25 cellular contexts compared by ENCODE assay signal in the genomic region with DNA sequence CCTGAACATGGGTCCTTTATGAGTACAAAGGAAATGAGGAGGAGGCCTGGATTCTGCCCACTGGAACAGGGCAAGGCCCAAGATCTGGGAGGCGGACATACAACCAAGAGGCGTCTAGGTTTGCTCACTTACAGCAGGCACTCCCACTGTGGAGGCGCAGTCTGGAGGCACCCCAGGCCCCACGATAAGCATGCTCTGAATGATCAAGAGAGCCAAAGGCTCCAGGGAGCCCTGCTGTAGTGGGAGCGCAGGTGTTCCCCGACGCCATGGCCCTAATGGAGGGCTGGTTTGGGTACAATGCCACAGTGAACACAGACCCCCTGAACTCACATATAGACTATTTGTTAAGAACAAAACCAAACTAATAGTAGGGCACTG.
DNase-seq lines count a peak whose midpoint lies in the region; ATAC-seq, FAIRE-seq and TF ChIP-seq lines count a peak whose summit lies in the region.
"Had no signal": no experiment of that assay in that cellular context is flagged by ENCODE, and none has a peak within 500 bp of the region (broad histone marks: within the 10 kb centered on the region; RNA-seq: fewer than 3 reads in every experiment).

No MANE protein-coding gene starts in this region.

- no peak for TF ChIP-seq EP300 in sigmoid colon (IDR thresholded peaks at IDR 0.05)

- no peak overlapping the region for H3K4me3 ChIP-seq in right atrium auricular region
- H3K4me3 ChIP-seq in kidney (ENCODE audit: low read length in 2 of 2) = no peak overlapping the region
- no peak overlapping the region for H3K4me3 ChIP-seq in sigmoid colon
- H3K4me3 ChIP-seq: hepatocyte, left ventricle myocardium inferior had no signal

- WGBS in sigmoid colon, 2 donors = 98% methylated on average over 7 of the region's 7 CpGs

- H3K27ac ChIP-seq in right atrium auricular region = no peak overlapping the region
- H3K27ac ChIP-seq in kidney (ENCODE audit: low read depth in 2 of 2, low read length in 2 of 2) = no peak overlapping the region
- H3K27ac ChIP-seq in sigmoid colon = no peak overlapping the region
- H3K27ac ChIP-seq: hepatocyte had no signal

- peak overlapping the region; percentile 66 for H3K27ac Mint-ChIP-seq in activated B cell treated with CpG ODN at 0.5 μM for 24 hours
- H3K27ac Mint-ChIP-seq in stimulated activated naive B cell treated with anti-CD40 and anti-IgM and Interleukin-4, amounts not matched to agents 10 μg/mL and 1 μg/mL and 100 μg/mL, for 72 hours = peak overlapping the region; percentile 86
- H3K27ac Mint-ChIP-seq: mesothelial cell of epicardium had no signal

- no peak for FAIRE-seq in kidney (lab: Jason Lieb, UNC)
- FAIRE-seq: GM12892 had no signal

- POLR2A ChIA-PET in activated B cell treated with CpG ODN at 0.5 μM for 24 hours (lab: Charles Lee) = no interaction called here

- no peaks in the 10 kb centered on the region for H3K27me3 ChIP-seq in right atrium auricular region
- no peaks in the 10 kb centered on the region for H3K27me3 ChIP-seq in sigmoid colon
- H3K27me3 ChIP-seq: hepatocyte had no signal

- no peak for TF ChIP-seq CTCF in right atrium auricular region (IDR thresholded peaks at IDR 0.05)
- no peak for TF ChIP-seq CTCF in activated B cell treated with CpG ODN at 0.5 μM for 24 hours (IDR thresholded peaks at IDR 0.05)
- no peak for TF ChIP-seq CTCF in kidney (IDR thresholded peaks at IDR 0.05; ENCODE audit: borderline replicate concordance, extremely low read depth, insufficient read depth)
- no peak for TF ChIP-seq CTCF in sigmoid colon (IDR thresholded peaks at IDR 0.05)

- H3K27me3 Mint-ChIP-seq in activated B cell treated with CpG ODN at 0.5 μM for 24 hours = no peaks in the 10 kb centered on the region
- H3K27me3 Mint-ChIP-seq in stimulated activated naive B cell treated with anti-CD40 and anti-IgM and Interleukin-4, amounts not matched to agents 10 μg/mL and 1 μg/mL and 100 μg/mL, for 72 hours = no peaks in the 10 kb centered on the region

- TF ChIP-seq POLR2A in sigmoid colon (IDR thresholded peaks at IDR 0.05) = no peak

- no peaks in the 10 kb centered on the region for H3K36me3 ChIP-seq in right atrium auricular region
- H3K36me3 ChIP-seq in kidney (ENCODE audit: control insufficient read depth in 1 of 2, insufficient read depth in 2 of 2, low read length in 2 of 2) = peaks cover 0 to 2% of the 10 kb centered on the region in 2 donors
- peaks cover 0 to 6% (median 0%) of the 10 kb centered on the region in 4 donors for H3K36me3 ChIP-seq in sigmoid colon
- H3K36me3 ChIP-seq: left ventricle myocardium inferior had no signal

- CTCF ChIA-PET in activated B cell treated with CpG ODN at 0.5 μM for 24 hours (lab: Charles Lee) = no interaction called here

- H3K9me3 Mint-ChIP-seq in activated B cell treated with CpG ODN at 0.5 μM for 24 hours = no peaks in the 10 kb centered on the region
- H3K9me3 Mint-ChIP-seq in stimulated activated naive B cell treated with anti-CD40 and anti-IgM and Interleukin-4, amounts not matched to agents 10 μg/mL and 1 μg/mL and 100 μg/mL, for 72 hours = no peaks in the 10 kb centered on the region
- H3K9me3 Mint-ChIP-seq: mesothelial cell of epicardium, nephron had no signal

- H3K9ac ChIP-seq in kidney (ENCODE audit: low read length in 2 of 2) = no peak overlapping the region

- H3K4me1 ChIP-seq in right atrium auricular region = peaks cover 0 to 58% of the 10 kb centered on the region in 2 donors
- peaks cover 9 to 31% of the 10 kb centered on the region in 2 donors for H3K4me1 ChIP-seq in kidney (ENCODE audit: control insufficient read depth in 1 of 2, insufficient read depth in 1 of 2, low read depth in 1 of 2, low read length in 2 of 2)
- peaks cover 0 to 24% (median 13%) of the 10 kb centered on the region in 4 donors for H3K4me1 ChIP-seq in sigmoid colon

- H3K4me3 Mint-ChIP-seq in activated B cell treated with CpG ODN at 0.5 μM for 24 hours = no peak overlapping the region
- no peak overlapping the region for H3K4me3 Mint-ChIP-seq in stimulated activated naive B cell treated with anti-CD40 and anti-IgM and Interleukin-4, amounts not matched to agents 10 μg/mL and 1 μg/mL and 100 μg/mL, for 72 hours
- H3K4me3 Mint-ChIP-seq: mesothelial cell of epicardium, nephron had no signal

- ATAC-seq in Right ventricle myocardium inferior (no peak), activated B cell treated with CpG ODN at 0.5 μM for 24 hours (ENCODE audit: low read depth) (no peak), GM21360 (IDR thresholded peaks at IDR 0.05; ENCODE audit: unreplicated experiment) (no peak)
- no peak for ATAC-seq in stimulated activated naive B cell treated with anti-CD40 and anti-IgM and Interleukin-4, amounts not matched to agents 10 μg/mL and 1 μg/mL and 100 μg/mL, for 72 hours (replicated peaks)
- ATAC-seq: esophagus mucosa, sciatic nerve had no signal

- peaks cover 43% of the 10 kb centered on the region for H3K36me3 Mint-ChIP-seq in activated B cell treated with CpG ODN at 0.5 μM for 24 hours (ENCODE audit: low read depth)
- peaks cover 13 to 15% of the 10 kb centered on the region in 2 donors for H3K36me3 Mint-ChIP-seq in stimulated activated naive B cell treated with anti-CD40 and anti-IgM and Interleukin-4, amounts not matched to agents 10 μg/mL and 1 μg/mL and 100 μg/mL, for 72 hours

- H3K4me1 Mint-ChIP-seq in activated B cell treated with CpG ODN at 0.5 μM for 24 hours = peaks cover 92% of the 10 kb centered on the region
- peaks cover 72 to 94% of the 10 kb centered on the region in 2 donors for H3K4me1 Mint-ChIP-seq in stimulated activated naive B cell treated with anti-CD40 and anti-IgM and Interleukin-4, amounts not matched to agents 10 μg/mL and 1 μg/mL and 100 μg/mL, for 72 hours

- no peaks in the 10 kb centered on the region for H3K9me3 ChIP-seq in right atrium auricular region
- H3K9me3 ChIP-seq in kidney (ENCODE audit: control insufficient read depth in 1 of 2, low read length in 2 of 2) = no peaks in the 10 kb centered on the region
- H3K9me3 ChIP-seq in sigmoid colon = no peaks in the 10 kb centered on the region
- H3K9me3 ChIP-seq: left ventricle myocardium inferior had no signal

- DNase-seq in Right ventricle myocardium inferior (ENCODE audit: missing footprints) (peak; percentile 20), right atrium auricular region (ENCODE audit: low spot score) (no peak), activated B cell treated with CpG ODN at 0.5 μM for 24 hours (no peak), kidney (peak; percentile 64), sigmoid colon (no peak)
- no peak for DNase-seq in stimulated activated naive B cell treated with anti-CD40 and anti-IgM and Interleukin-4, amounts not matched to agents 10 μg/mL and 1 μg/mL and 100 μg/mL, for 72 hours
- no peak for DNase-seq in stimulated activated CD4-positive, alpha-beta T cell treated with anti-CD3 and anti-CD28 coated beads, Interleukin-4, amount 100 ng/mL, for 24 hours
- DNase-seq: activated CD4-positive, alpha-beta T cell treated with anti-CD3 and anti-CD28 coated beads, Interleukin-2, amount 50 U/mL, for 4 hours; activated gamma-delta T cell; effector CD8-positive, alpha-beta T cell; EL; foreskin melanocyte; H7; left ventricle myocardium inferior; NCI-H2029 treated with DMSO at 0.1 percent for 48 hours; NCI-H226; NCI-H774; T1000 had no signal

- intact Hi-C loops in Right ventricle myocardium inferior (cut with DNase I) = no loop called here
- intact Hi-C loops in activated B cell treated with CpG ODN at 0.5 μM for 24 hours (cut with micrococcal nuclease) = no loop called here
- intact Hi-C loops in kidney (cut with DNase I) = no loop called here
- intact Hi-C loops in sigmoid colon (cut with DNase I) = no loop called here

Comparison
In these comparisons a context has a peak if more than half of its experiments do, and no peak if none do; other contexts are left out.
1. DNase-seq: peak in Right ventricle myocardium inferior (single experiment) and kidney (single experiment); none in right atrium auricular region (single experiment), activated B cell treated with CpG ODN at 0.5 μM for 24 hours (single experiment), stimulated activated naive B cell treated with anti-CD40 and anti-IgM and Interleukin-4, amounts not matched to agents 10 μg/mL and 1 μg/mL and 100 μg/mL, for 72 hours (single experiment), sigmoid colon (single experiment) and stimulated activated CD4-positive, alpha-beta T cell treated with anti-CD3 and anti-CD28 coated beads, Interleukin-4, amount 100 ng/mL, for 24 hours (single experiment).